8 cellular contexts compared by ENCODE assay signal in genomic region chr13:114234645-114235421, GRCh38. TPM values are rescaled to one million over a fixed set of nuclear protein-coding genes. Genes with fewer than 3 reads are reported as not detected.
DNase-seq lines count a peak whose midpoint lies in the region; ATAC-seq and TF ChIP-seq lines count a peak whose summit lies in the region.

A gene with protein sequence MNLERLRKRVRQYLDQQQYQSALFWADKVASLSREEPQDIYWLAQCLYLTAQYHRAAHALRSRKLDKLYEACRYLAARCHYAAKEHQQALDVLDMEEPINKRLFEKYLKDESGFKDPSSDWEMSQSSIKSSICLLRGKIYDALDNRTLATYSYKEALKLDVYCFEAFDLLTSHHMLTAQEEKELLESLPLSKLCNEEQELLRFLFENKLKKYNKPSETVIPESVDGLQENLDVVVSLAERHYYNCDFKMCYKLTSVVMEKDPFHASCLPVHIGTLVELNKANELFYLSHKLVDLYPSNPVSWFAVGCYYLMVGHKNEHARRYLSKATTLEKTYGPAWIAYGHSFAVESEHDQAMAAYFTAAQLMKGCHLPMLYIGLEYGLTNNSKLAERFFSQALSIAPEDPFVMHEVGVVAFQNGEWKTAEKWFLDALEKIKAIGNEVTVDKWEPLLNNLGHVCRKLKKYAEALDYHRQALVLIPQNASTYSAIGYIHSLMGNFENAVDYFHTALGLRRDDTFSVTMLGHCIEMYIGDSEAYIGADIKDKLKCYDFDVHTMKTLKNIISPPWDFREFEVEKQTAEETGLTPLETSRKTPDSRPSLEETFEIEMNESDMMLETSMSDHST (plus strand): TSS chr13:114234897. CDS start chr13:114235085, 188 bp downstream.

- H3K79me2 ChIP-seq in trophoblast cell (ENCODE audit: control insufficient read depth, insufficient read depth, low read length, poor library complexity) = peaks cover 10% of the 10 kb centered on the region

- H3K9me3 ChIP-seq in cardiac muscle cell (ENCODE audit: low read depth) = no peaks in the 10 kb centered on the region
- H3K9me3 ChIP-seq in trophoblast cell (ENCODE audit: insufficient read depth, low read depth, low read length) = no peaks in the 10 kb centered on the region
- H3K9me3 ChIP-seq in tibial nerve = no peaks in the 10 kb centered on the region

- TF ChIP-seq POLR2A in tibial nerve (IDR thresholded peaks at IDR 0.05) = peak in 1 of 2 donors; percentile 60

- H3K36me3 ChIP-seq in cardiac muscle cell (peaks cover 24% of the 10 kb centered on the region), trophoblast cell (ENCODE audit: control insufficient read depth in 1 of 2, insufficient read depth in 2 of 2, low read length in 2 of 2) (peaks cover 19 to 25% of the 10 kb centered on the region in 2 experiments), tibial nerve (peaks cover 0 to 33% (median 0%) of the 10 kb centered on the region in 3 donors)

- WGBS in trophoblast cell (ENCODE audit: extremely low coverage, insufficient coverage, insufficient read length) = no CpG with 5 or more reads among the region's 76 CpGs
- WGBS in tibial nerve, 2 donors = 1% methylated on average over 39 to 45 of the region's 76 CpGs

- H3K4me3 Mint-ChIP-seq in activated naive CD8-positive, alpha-beta T cell treated with anti-CD3 and anti-CD28 coated beads, Interleukin-2, amount 50 U/mL, for 24 hours = peak within 1 kb of the TSS; percentile 93

- peak within 1 kb of the TSS; percentile 98 for H2AFZ ChIP-seq in trophoblast cell (ENCODE audit: insufficient read depth, low read length, poor library complexity)

- DNase-seq in NCI-H128 (lab: John Stamatoyannopoulos, UW; ENCODE audit: unreplicated experiment) (peak; percentile 68), SW480 (ENCODE audit: low spot score) (peak; percentile 95), cardiac muscle cell (ENCODE audit: low read depth in 1 of 2, low spot score in 1 of 2) (peak; percentile 90 to 94), trophoblast cell (peak; percentile 78 to 90), tibial nerve (ENCODE audit: low spot score in 2 of 2) (peak; percentile 89 to 93)
- DNase-seq in activated naive CD8-positive, alpha-beta T cell treated with anti-CD3 and anti-CD28 coated beads, Interleukin-2, amount 50 U/mL, for 24 hours = peak; percentile 91

- peak within 1 kb of the TSS; percentile 100 for H4K8ac ChIP-seq in trophoblast cell (ENCODE audit: low read depth, low read length)

- H3K27ac Mint-ChIP-seq in activated naive CD8-positive, alpha-beta T cell treated with anti-CD3 and anti-CD28 coated beads, Interleukin-2, amount 50 U/mL, for 24 hours = peak within 1 kb of the TSS; percentile 87

- peak within 1 kb of the TSS; percentile 93 for H3K4ac ChIP-seq in trophoblast cell (ENCODE audit: low read depth, low read length)

- peaks cover 21% of the 10 kb centered on the region for H3K36me3 Mint-ChIP-seq in activated naive CD8-positive, alpha-beta T cell treated with anti-CD3 and anti-CD28 coated beads, Interleukin-2, amount 50 U/mL, for 24 hours (ENCODE audit: low read depth)

- peak within 1 kb of the TSS; percentile 89 for H3K18ac ChIP-seq in trophoblast cell (ENCODE audit: low read length)

- no peak within 1 kb of the TSS for H3K23ac ChIP-seq in trophoblast cell (ENCODE audit: low read length)

- peak within 1 kb of the TSS; percentile 37 for H2BK5ac ChIP-seq in trophoblast cell (ENCODE audit: low read depth, low read length, poor library complexity)

- H3K27me3 ChIP-seq in cardiac muscle cell (peaks cover 9% of the 10 kb centered on the region), trophoblast cell (ENCODE audit: insufficient read depth, low read length) (no peaks in the 10 kb centered on the region), tibial nerve (no peaks in the 10 kb centered on the region)

- H3K9ac ChIP-seq in trophoblast cell (ENCODE audit: low read length) = peak within 1 kb of the TSS; percentile 95

- H3K4me2 ChIP-seq in trophoblast cell (ENCODE audit: low read length) = peak within 1 kb of the TSS; percentile 88

- TF ChIP-seq CTCF in GM12872 (IDR thresholded peaks at IDR 0.05; ENCODE audit: insufficient read depth, low read depth, low read length) (peak; percentile 8; the same call in 1 of the 3 replicates), cardiac muscle cell (IDR thresholded peaks at IDR 0.05; ENCODE audit: low read depth, low read length) (no peak), tibial nerve (IDR thresholded peaks at IDR 0.05) (peak in 4 of 5 experiments; percentile 8 to 58 (median 33))

- peak within 1 kb of the TSS; percentile 93 for H3K14ac ChIP-seq in trophoblast cell (ENCODE audit: low read length)

- peak within 1 kb of the TSS; percentile 17 for H2AK5ac ChIP-seq in trophoblast cell (ENCODE audit: low read length)

- H3K4me1 Mint-ChIP-seq in activated naive CD8-positive, alpha-beta T cell treated with anti-CD3 and anti-CD28 coated beads, Interleukin-2, amount 50 U/mL, for 24 hours = peaks cover 43% of the 10 kb centered on the region

- ATAC-seq in HG02678 (IDR thresholded peaks at IDR 0.05; ENCODE audit: unreplicated experiment) = peak; percentile 88
- peak; percentile 96 for ATAC-seq in activated naive CD8-positive, alpha-beta T cell treated with anti-CD3 and anti-CD28 coated beads, Interleukin-2, amount 50 U/mL, for 24 hours

- H3K9me3 Mint-ChIP-seq in activated naive CD8-positive, alpha-beta T cell treated with anti-CD3 and anti-CD28 coated beads, Interleukin-2, amount 50 U/mL, for 24 hours = peaks cover 3% of the 10 kb centered on the region

- H3K27me3 Mint-ChIP-seq in activated naive CD8-positive, alpha-beta T cell treated with anti-CD3 and anti-CD28 coated beads, Interleukin-2, amount 50 U/mL, for 24 hours = peaks cover 4% of the 10 kb centered on the region

- no peak within 1 kb of the TSS for H2BK12ac ChIP-seq in trophoblast cell (ENCODE audit: low read length)

- peak in 1 of 2 donors; percentile 53 for TF ChIP-seq EP300 in tibial nerve (IDR thresholded peaks at IDR 0.05)

- peak within 1 kb of the TSS; percentile 91 for H4K12ac ChIP-seq in trophoblast cell (ENCODE audit: low read depth, low read length)

- peak within 1 kb of the TSS; percentile 91 for H3K27ac ChIP-seq in cardiac muscle cell
- peak within 1 kb of the TSS; percentile 4 for H3K27ac ChIP-seq in trophoblast cell (ENCODE audit: low read depth, low read length)
- peak within 1 kb of the TSS; percentile 77 to 86 (median 84) for H3K27ac ChIP-seq in tibial nerve

- peaks cover 9% of the 10 kb centered on the region for H3K4me1 ChIP-seq in cardiac muscle cell (ENCODE audit: low read depth)
- peaks cover 5 to 6% of the 10 kb centered on the region in 2 experiments for H3K4me1 ChIP-seq in trophoblast cell (ENCODE audit: control insufficient read depth in 1 of 2, insufficient read depth in 2 of 2, low read length in 2 of 2)
- peaks cover 0 to 23% (median 11%) of the 10 kb centered on the region in 4 donors for H3K4me1 ChIP-seq in tibial nerve

- H3K4me3 ChIP-seq in cardiac muscle cell (peak within 1 kb of the TSS; percentile 97), trophoblast cell (ENCODE audit: low read depth, low read length) (peak within 1 kb of the TSS; percentile 97), tibial nerve (peak within 1 kb of the TSS; percentile 61 to 83 (median 68))

- peak within 1 kb of the TSS; percentile 86 for H4K91ac ChIP-seq in trophoblast cell (ENCODE audit: low read depth, low read length)

- H3K79me1 ChIP-seq in trophoblast cell (ENCODE audit: low read length) = peaks cover 7% of the 10 kb centered on the region

- peak within 1 kb of the TSS; percentile 90 for H2BK120ac ChIP-seq in trophoblast cell (ENCODE audit: insufficient read depth, low read length, poor library complexity)

RNA-seq across cellular contexts. Expression of the gene that starts here (rescaled TPM):
- total RNA-seq in cardiac muscle cell (25.8 and 36.8 TPM in 2 replicates), tibial nerve (10 to 100 TPM; 43.9 to 87.0 (median 70.2) TPM)
- polyA plus RNA-seq in cardiac muscle cell = 46.0 and 48.7 TPM in 2 replicates
- polyA plus RNA-seq in trophoblast cell (2013) = 48.8 and 50.6 TPM in 2 replicates

Comparison
In these comparisons a context has a peak if more than half of its experiments do, and no peak if none do; other contexts are left out.
1. Peak in every context shown above with its lines: DNase-seq, ATAC-seq, H3K4me3 ChIP-seq and H3K27ac ChIP-seq.
2. H3K27ac ChIP-seq: peak in every context shown above with its lines; median percentile 91 in cardiac muscle cell; 84 in tibial nerve; 4 in trophoblast cell.